8 cellular contexts compared by ENCODE assay signal in the genomic region with DNA sequence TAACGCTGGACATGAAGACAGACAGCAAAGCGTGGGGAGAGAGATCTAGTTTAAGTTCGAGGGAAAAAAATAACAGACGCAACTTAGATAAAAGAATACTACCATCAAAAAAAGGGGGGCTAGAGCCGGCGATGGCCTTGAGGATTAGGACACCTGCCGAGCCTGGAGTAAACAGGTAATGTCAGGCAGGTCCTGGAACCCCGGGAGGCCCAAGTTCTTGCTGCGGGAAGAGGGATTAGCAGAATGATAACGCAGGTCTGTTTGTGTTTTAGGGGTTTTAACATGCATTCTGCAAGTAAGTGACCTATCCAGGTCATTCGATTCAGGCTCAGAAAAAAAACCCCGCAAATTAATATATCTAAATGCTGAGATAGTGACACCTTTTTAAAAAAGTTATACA. TPM values are rescaled to one million over a fixed set of nuclear protein-coding genes. Genes with fewer than 3 reads are reported as not detected.
DNase-seq lines count a peak whose midpoint lies in the region; ATAC-seq and TF ChIP-seq lines count a peak whose summit lies in the region.

No MANE protein-coding gene starts in this region.

- H3K4me1 ChIP-seq in OCI-LY3 (ENCODE audit: low read length) = peaks cover 24% of the 10 kb centered on the region
- peaks cover 5% of the 10 kb centered on the region for H3K4me1 ChIP-seq in effector memory CD4-positive, alpha-beta T cell (ENCODE audit: control insufficient read depth, insufficient read depth, low read length, poor library complexity, severe bottlenecking)

- no peaks in the 10 kb centered on the region for H3K9me2 ChIP-seq in neural cell (ENCODE audit: insufficient read depth, low read length)

- peaks cover 42% of the 10 kb centered on the region for H3K79me2 ChIP-seq in OCI-LY3 (ENCODE audit: low read length)
- peaks cover 36% of the 10 kb centered on the region for H3K79me2 ChIP-seq in neural cell (replicated peaks; ENCODE audit: insufficient read depth, low read length)

- no peak for TF ChIP-seq EP300 in neural cell (conservative IDR thresholded peaks at IDR 0.05; ENCODE audit: poor library complexity, severe bottlenecking)

- peak overlapping the region; percentile 88 for H3K4me3 ChIP-seq in OCI-LY3 (ENCODE audit: low read length)
- H3K4me3 ChIP-seq in effector memory CD4-positive, alpha-beta T cell (ENCODE audit: insufficient read depth, low read depth, low read length, poor library complexity, severe bottlenecking) = peak overlapping the region; percentile 74
- H3K4me3 ChIP-seq in neural cell (ENCODE audit: low read length) = peak overlapping the region; percentile 78

- H3K9me3 ChIP-seq in OCI-LY3 (ENCODE audit: insufficient read depth, low read length) (no peaks in the 10 kb centered on the region), neural cell (ENCODE audit: low read length) (no peaks in the 10 kb centered on the region)
- H3K9me3 ChIP-seq in effector memory CD4-positive, alpha-beta T cell (ENCODE audit: control insufficient read depth, low read length) = no peaks in the 10 kb centered on the region

- no peaks in the 10 kb centered on the region for H3F3A ChIP-seq in neural cell (ENCODE audit: insufficient read depth, low read length, poor library complexity, severe bottlenecking)

- H3K9ac ChIP-seq in OCI-LY3 (ENCODE audit: low read length) = peak overlapping the region; percentile 74
- H3K9ac ChIP-seq in neural cell (ENCODE audit: low read length) = peak overlapping the region; percentile 65

- no peaks in the 10 kb centered on the region for H3K27me3 ChIP-seq in OCI-LY3 (ENCODE audit: low read depth, low read length)
- H3K27me3 ChIP-seq in effector memory CD4-positive, alpha-beta T cell (replicated peaks; ENCODE audit: control insufficient read depth, insufficient read depth, low read length, poor library complexity, severe bottlenecking) = no peaks in the 10 kb centered on the region
- H3K27me3 ChIP-seq in neural cell (ENCODE audit: insufficient read depth, low read depth, low read length) = no peaks in the 10 kb centered on the region

- H3K4me2 ChIP-seq in OCI-LY3 (ENCODE audit: low read length) = peak overlapping the region; percentile 87
- H3K4me2 ChIP-seq in neural cell (ENCODE audit: low read length) = peak overlapping the region; percentile 54

- no peak for ATAC-seq in GM18517 (IDR thresholded peaks at IDR 0.05; ENCODE audit: unreplicated experiment)

- H2AFZ ChIP-seq in OCI-LY3 (ENCODE audit: low read depth, low read length) (no peak overlapping the region), neural cell (ENCODE audit: low read depth, low read length) (peak overlapping the region; percentile 37)

- TF ChIP-seq CTCF in OCI-LY3 (IDR thresholded peaks at IDR 0.05; ENCODE audit: low read depth, low read length) (no peak), neural cell (IDR thresholded peaks at IDR 0.05; ENCODE audit: poor library complexity, severe bottlenecking) (no peak)

- DNase-seq in activated CD4-positive, alpha-beta T cell treated with anti-CD3 and anti-CD28 coated beads for 48 hours = peak; percentile 10
- DNase-seq in activated CD4-positive, alpha-beta T cell treated with anti-CD3 and anti-CD28 coated beads, Interleukin-2, amount 50 U/mL, for 1 hour = no peak
- DNase-seq in effector memory CD4-positive, alpha-beta T cell = no peak
- DNase-seq in GDM1 (lab: John Stamatoyannopoulos, UW) = no peak
- DNase-seq in activated CD4-positive, CD25-positive, alpha-beta regulatory T cell treated with anti-CD3 and anti-CD28 coated beads, Interleukin-2, amount 50 U/mL, for 72 hours = no peak

- peaks cover 6% of the 10 kb centered on the region for H3K36me3 ChIP-seq in OCI-LY3 (replicated peaks; ENCODE audit: low read depth, low read length)
- H3K36me3 ChIP-seq in effector memory CD4-positive, alpha-beta T cell (ENCODE audit: control insufficient read depth, insufficient read depth, low read length) = no peaks in the 10 kb centered on the region
- H3K36me3 ChIP-seq in neural cell (ENCODE audit: insufficient read depth, low read length) = no peaks in the 10 kb centered on the region

- H3K27ac ChIP-seq in OCI-LY3 (ENCODE audit: low read length) = peak overlapping the region; percentile 52
- H3K27ac ChIP-seq in effector memory CD4-positive, alpha-beta T cell (ENCODE audit: insufficient read depth, low read length, poor library complexity, severe bottlenecking) = peak overlapping the region; percentile 51
- H3K27ac ChIP-seq in neural cell (ENCODE audit: low read length) = peak overlapping the region; percentile 28

- TF ChIP-seq RAD21 in neural cell (conservative IDR thresholded peaks at IDR 0.05) = no peak

- H4K20me1 ChIP-seq in OCI-LY3 (ENCODE audit: insufficient read depth, low read length) = peaks cover 20% of the 10 kb centered on the region
- no peaks in the 10 kb centered on the region for H4K20me1 ChIP-seq in neural cell (ENCODE audit: insufficient read depth)

TF ChIP-seq in neural cell, 6 proteins besides CTCF, POLR2A, EP300 and RAD21:
- TF ChIP-seq, protein P1, sequence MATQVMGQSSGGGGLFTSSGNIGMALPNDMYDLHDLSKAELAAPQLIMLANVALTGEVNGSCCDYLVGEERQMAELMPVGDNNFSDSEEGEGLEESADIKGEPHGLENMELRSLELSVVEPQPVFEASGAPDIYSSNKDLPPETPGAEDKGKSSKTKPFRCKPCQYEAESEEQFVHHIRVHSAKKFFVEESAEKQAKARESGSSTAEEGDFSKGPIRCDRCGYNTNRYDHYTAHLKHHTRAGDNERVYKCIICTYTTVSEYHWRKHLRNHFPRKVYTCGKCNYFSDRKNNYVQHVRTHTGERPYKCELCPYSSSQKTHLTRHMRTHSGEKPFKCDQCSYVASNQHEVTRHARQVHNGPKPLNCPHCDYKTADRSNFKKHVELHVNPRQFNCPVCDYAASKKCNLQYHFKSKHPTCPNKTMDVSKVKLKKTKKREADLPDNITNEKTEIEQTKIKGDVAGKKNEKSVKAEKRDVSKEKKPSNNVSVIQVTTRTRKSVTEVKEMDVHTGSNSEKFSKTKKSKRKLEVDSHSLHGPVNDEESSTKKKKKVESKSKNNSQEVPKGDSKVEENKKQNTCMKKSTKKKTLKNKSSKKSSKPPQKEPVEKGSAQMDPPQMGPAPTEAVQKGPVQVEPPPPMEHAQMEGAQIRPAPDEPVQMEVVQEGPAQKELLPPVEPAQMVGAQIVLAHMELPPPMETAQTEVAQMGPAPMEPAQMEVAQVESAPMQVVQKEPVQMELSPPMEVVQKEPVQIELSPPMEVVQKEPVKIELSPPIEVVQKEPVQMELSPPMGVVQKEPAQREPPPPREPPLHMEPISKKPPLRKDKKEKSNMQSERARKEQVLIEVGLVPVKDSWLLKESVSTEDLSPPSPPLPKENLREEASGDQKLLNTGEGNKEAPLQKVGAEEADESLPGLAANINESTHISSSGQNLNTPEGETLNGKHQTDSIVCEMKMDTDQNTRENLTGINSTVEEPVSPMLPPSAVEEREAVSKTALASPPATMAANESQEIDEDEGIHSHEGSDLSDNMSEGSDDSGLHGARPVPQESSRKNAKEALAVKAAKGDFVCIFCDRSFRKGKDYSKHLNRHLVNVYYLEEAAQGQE (IDR thresholded peaks at IDR 0.05; ENCODE audit: borderline replicate concordance) = peak; percentile 14
- TF ChIP-seq POLR2AphosphoS5 (IDR thresholded peaks at IDR 0.05) = no peak
TF ChIP-seq in neural cell: peak in this region for 1.

RNA-seq across cellular contexts. Expression of a gene that starts 0.8 kb away (rescaled TPM):
- polyA plus RNA-seq in neural cell = 25.6 and 29.1 TPM in 2 replicates
- polyA minus RNA-seq in neural cell = 67.0 and 77.2 TPM in 2 replicates
